In the genomic region with DNA sequence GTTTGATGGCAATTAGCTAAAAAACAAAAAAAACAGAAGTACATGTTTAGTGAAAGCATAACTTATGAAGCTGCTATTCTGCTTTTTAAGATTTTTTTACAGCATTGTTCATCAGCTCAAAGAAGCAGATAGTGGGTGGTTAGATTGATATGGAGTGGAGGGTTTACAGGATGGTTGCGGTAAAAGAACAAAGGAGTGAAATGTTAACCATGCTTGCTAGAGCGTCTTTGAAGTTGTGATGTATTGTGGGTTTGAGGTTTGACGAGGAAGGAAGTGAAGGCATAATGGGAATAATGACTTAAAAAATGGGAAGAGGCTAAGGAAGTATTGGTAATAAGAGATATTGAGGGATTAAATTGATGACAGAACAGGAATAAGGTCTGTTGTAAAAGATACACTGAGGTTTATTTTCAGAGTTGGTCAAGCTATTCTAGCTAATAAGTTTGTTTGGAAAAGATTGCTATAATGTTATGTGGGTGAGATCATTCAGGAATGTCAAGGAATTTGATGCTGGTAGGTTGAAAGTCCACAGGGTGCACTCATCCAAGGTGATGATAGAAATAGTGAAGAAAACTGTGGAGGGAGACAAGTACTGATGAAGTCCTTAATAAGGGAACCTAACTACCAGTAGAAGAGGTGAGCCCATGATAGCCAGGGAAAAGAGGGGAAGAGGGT, we compare ENCODE assay signal across 13 cellular contexts. TPM values are rescaled to one million over a fixed set of nuclear protein-coding genes. Genes with fewer than 3 reads are reported as not detected.
DNase-seq lines count a peak whose midpoint lies in the region; ATAC-seq, FAIRE-seq and TF ChIP-seq lines count a peak whose summit lies in the region.
"Had no signal": no experiment of that assay in that cellular context is flagged by ENCODE, and none has a peak within 500 bp of the region (broad histone marks: within the 10 kb centered on the region; RNA-seq: fewer than 3 reads in every experiment).

No MANE protein-coding gene starts in this region.

- TF ChIP-seq CTCF in HFFc6 (IDR thresholded peaks at IDR 0.05) (no peak), GM12878 (IDR thresholded peaks at IDR 0.05 in 2 of 3, conservative IDR thresholded peaks at IDR 0.05 in 1 of 3; ENCODE audit: control insufficient read depth in 2 of 3, extremely low read depth in 1 of 3, insufficient read depth in 1 of 3, low read depth in 3 of 3, low read length in 3 of 3) (no peak), nephron progenitor cell (IDR thresholded peaks at IDR 0.05) (no peak)

- H4K20me1 ChIP-seq in BLaER1 treated with 17β-estradiol and CSF1 and Interleukin-3, amounts not matched to agents 10 nM and 100 nM, result peaks cover 83 to 100% (median 94%) of the 10 kb centered on the region in 11 experiments
- no peaks in the 10 kb centered on the region for H4K20me1 ChIP-seq in GM12878 (ENCODE audit: control insufficient read depth, insufficient read depth)

- CTCF ChIA-PET in GM12878 (lab: Yijun Ruan, JAX), result interaction anchor here (0.6 to 1.5 kb wide), 6 partner anchors 10 to 195 kb away, joined by 3 to 8 read pairs (median 4); no protein-coding TSS in a partner anchor

- FAIRE-seq in GM12878 (lab: Jason Lieb, UNC), result no peak

- H3K4me3 Mint-ChIP-seq in HFFc6 (no peak overlapping the region), naive B cell (peak overlapping the region in 6 of 8 donors; percentile 3 to 73 (median 20)), nephron progenitor cell (no peak overlapping the region)

- no peak overlapping the region for H3K27ac ChIP-seq in BLaER1 treated with 17β-estradiol and CSF1 and Interleukin-3, amounts not matched to agents 10 nM and 100 nM
- no peak overlapping the region for H3K27ac ChIP-seq in GM12878 (ENCODE audit: control insufficient read depth, insufficient read depth)

- no TSS peak for BruUV-seq in GM12878 (replicated peaks; lab: Mats Ljungman, UMichigan)

- DNase-seq in HFFc6 (peak; percentile 22), GM12878 (ENCODE audit: low read depth, low spot score) (no peak), naive B cell (no peak), nephron progenitor cell (no peak), H7 (no peak)
- DNase-seq in activated CD4-positive, CD25-positive, alpha-beta regulatory T cell (lab: John Stamatoyannopoulos, UW), result no peak
- DNase-seq: cortex of kidney; DMS 273 treated with DMSO at 0.1 percent for 48 hours; head of caudate nucleus; stimulated activated CD4-positive, alpha-beta T cell treated with anti-CD3 and anti-CD28 coated beads, Interleukin-12 subunit alpha, Interleukin-12 subunit beta, amount 100 ng/mL, for 4 hours; stimulated activated naive CD4-positive, alpha-beta T cell treated with Interleukin-2 at 50 U/mL for 16 hours had no signal

- H3K4me3 ChIP-seq in BLaER1 treated with 17β-estradiol and CSF1 and Interleukin-3, amounts not matched to agents 10 nM and 100 nM, result no peak overlapping the region
- H3K4me3 ChIP-seq in GM12878 (no peak overlapping the region), H7 (ENCODE audit: insufficient read depth, low read depth, low read length) (no peak overlapping the region)

- no peak for TF ChIP-seq RAD21 in GM12878 (IDR thresholded peaks at IDR 0.05; ENCODE audit: insufficient read depth, low read depth, low read length)

- H3K9me3 ChIP-seq in BLaER1 treated with 17β-estradiol and CSF1 and Interleukin-3, amounts not matched to agents 10 nM and 100 nM (replicated peaks in 1 of 11), result peaks cover 0 to 12% (median 6%) of the 10 kb centered on the region in 11 experiments; a peak in 13 of 22 replicates
- H3K9me3 ChIP-seq in GM12878 (replicated peaks; ENCODE audit: control insufficient read depth, insufficient read depth, low read length), result peaks cover 11% of the 10 kb centered on the region

- H3K36me3 ChIP-seq in BLaER1 treated with 17β-estradiol and CSF1 and Interleukin-3, amounts not matched to agents 10 nM and 100 nM, result peaks cover 0 to 17% (median 4%) of the 10 kb centered on the region in 11 experiments; a peak in 10 of 22 replicates
- H3K36me3 ChIP-seq in GM12878 (ENCODE audit: control insufficient read depth in 2 of 2, insufficient read depth in 2 of 2, low read length in 1 of 2) (0 out of 4 replicates have a peak, but pooled peaks cover 0 to 3% of the 10 kb centered on the region in 2 experiments), H7 (replicated peaks; ENCODE audit: control insufficient read depth, insufficient read depth, low read length) (no peaks in the 10 kb centered on the region)

- no peak overlapping the region for H2AFZ ChIP-seq in GM12878 (ENCODE audit: control insufficient read depth, low read depth, low read length)

- no peak overlapping the region for H3K9ac ChIP-seq in BLaER1 treated with 17β-estradiol and CSF1 and Interleukin-3, amounts not matched to agents 10 nM and 100 nM
- H3K9ac ChIP-seq in GM12878 (ENCODE audit: control insufficient read depth, insufficient read depth, low read length), result no peak overlapping the region

- peak overlapping the region; percentile 0; the same call in 1 of the 2 replicates for H3K27ac Mint-ChIP-seq in HFFc6
- H3K27ac Mint-ChIP-seq in naive B cell, result peak overlapping the region in 5 of 6 donors; percentile 9 to 74 (median 21)
- no peak overlapping the region for H3K27ac Mint-ChIP-seq in nephron progenitor cell

- no peak for TF ChIP-seq EP300 in GM12878 (IDR thresholded peaks at IDR 0.05; ENCODE audit: borderline replicate concordance in 1 of 2, control insufficient read depth in 1 of 2, low read depth in 2 of 2, low read length in 2 of 2)

- 58% methylated on average over 3 of the region's 3 CpGs for WGBS in GM12878 (ENCODE audit: insufficient coverage, insufficient replicate concordance, low lambda C conversion rate, missing lambda C conversion rate)

- H3K27me3 Mint-ChIP-seq in HFFc6 (ENCODE audit: insufficient read depth) (no peaks in the 10 kb centered on the region), naive B cell (no peaks in the 10 kb centered on the region), nephron progenitor cell (ENCODE audit: low read depth, poor library complexity) (no peaks in the 10 kb centered on the region)

- peaks cover 81% of the 10 kb centered on the region for H3K79me2 ChIP-seq in GM12878 (ENCODE audit: control insufficient read depth, insufficient read depth, low read length)

- H3K9me3 Mint-ChIP-seq in HFFc6 (no peaks in the 10 kb centered on the region), naive B cell (peaks cover 0 to 12% (median 4%) of the 10 kb centered on the region in 7 donors), nephron progenitor cell (peaks cover 13% of the 10 kb centered on the region)

- intact Hi-C loops in GM12878 (cut with micrococcal nuclease; ENCODE audit: unreplicated experiment), result no loop called here

- H3K4me1 ChIP-seq in BLaER1 treated with 17β-estradiol and CSF1 and Interleukin-3, amounts not matched to agents 10 nM and 100 nM, result peaks cover 10 to 27% (median 17%) of the 10 kb centered on the region in 10 experiments
- H3K4me1 ChIP-seq in GM12878 (ENCODE audit: control insufficient read depth, insufficient read depth, low read length), result peaks cover 8% of the 10 kb centered on the region; the same call in 1 of the 2 replicates

- ATAC-seq in GM12878 (peak; percentile 26; the same call in 2 of the 3 replicates), naive B cell (ENCODE audit: low read depth in 2 of 2) (no peak), HG02759 (IDR thresholded peaks at IDR 0.05; ENCODE audit: unreplicated experiment) (no peak)

- H3K4me2 ChIP-seq in BLaER1 treated with 17β-estradiol and CSF1 and Interleukin-3, amounts not matched to agents 10 nM and 100 nM, result peak overlapping the region; percentile 3 to 62 (median 35); a peak in 20 of 22 replicates
- H3K4me2 ChIP-seq in GM12878 (ENCODE audit: control insufficient read depth, insufficient read depth), result no peak overlapping the region

- TF ChIP-seq POLR2A in GM12878 (IDR thresholded peaks at IDR 0.05; ENCODE audit: low read depth, low read length), result no peak

- H3K4me1 Mint-ChIP-seq in HFFc6 (ENCODE audit: low read depth) (peaks cover 31% of the 10 kb centered on the region), naive B cell (peaks cover 59 to 75% (median 71%) of the 10 kb centered on the region in 3 donors), nephron progenitor cell (peaks cover 18% of the 10 kb centered on the region)

- RAD21 ChIA-PET in GM12878 (lab: Charles Lee; ENCODE audit: unreplicated experiment), result interaction anchor here (1.8 to 2.0 kb wide), 2 partner anchors 11 to 20 kb away, joined by 7 to 24 read pairs; no protein-coding TSS in a partner anchor

- POLR2A ChIA-PET in GM12878 (lab: Charles Lee), result interaction anchor here (1.2 kb wide), 1 partner anchor 21 kb away, joined by 4 read pairs; no protein-coding TSS in a partner anchor

- peaks cover 0 to 10% (median 0%) of the 10 kb centered on the region in 11 experiments; a peak in 1 of 22 replicates for H3K27me3 ChIP-seq in BLaER1 treated with 17β-estradiol and CSF1 and Interleukin-3, amounts not matched to agents 10 nM and 100 nM
- H3K27me3 ChIP-seq in GM12878 (replicated peaks in 1 of 2; ENCODE audit: control insufficient read depth in 2 of 2, insufficient read depth in 2 of 2, low read length in 1 of 2) (no peaks in the 10 kb centered on the region), H7 (ENCODE audit: control insufficient read depth, insufficient read depth, low read length) (no peaks in the 10 kb centered on the region)

- no peaks in the 10 kb centered on the region for H3K36me3 Mint-ChIP-seq in HFFc6 (ENCODE audit: low read depth)
- H3K36me3 Mint-ChIP-seq in naive B cell, result peaks cover 10 to 22% of the 10 kb centered on the region in 2 donors
- H3K36me3 Mint-ChIP-seq in nephron progenitor cell (ENCODE audit: low read depth), result peaks cover 21% of the 10 kb centered on the region

- SMC1A ChIA-PET in GM12878 (lab: Charles Lee; ENCODE audit: uncharacterized antibody, unreplicated experiment), result interaction anchor here (0.8 to 1.9 kb wide), 6 partner anchors 10 to 159 kb away, joined by 3 to 12 read pairs (median 5); no protein-coding TSS in a partner anchor

- in situ Hi-C loops in GM12878 (cut with MboI), result no loop called here

RNA-seq across cellular contexts. Expression of a gene that starts 14.6 kb away (rescaled TPM):
- total RNA-seq in HFFc6 (2021; fragmentation: NEBNext Ultra II Directional; extraction: Animal tissue kit (Norgen Biotek cat#: 25700)), result 10 to 100 TPM in 4 of 6 experiments, 1 to 10 TPM in 2; 9.5 to 13.6 (median 12.3) TPM
- total RNA-seq in GM12878 (2013; cell fraction: nucleolus; rRNA removed), result 91.8 and 92.8 TPM in 2 replicates
- total RNA-seq in GM12878 (2014; rRNA removed), result 13.1 and 16.6 TPM in 2 replicates
- total RNA-seq in GM12878 (2014; rRNA removed; fragmentation: Illumina TruSeq; extraction: Trizol), result 14.1 and 14.4 TPM in 2 replicates
- 20.3 and 22.6 TPM in 2 replicates for total RNA-seq in GM12878 (2021)
- 6.7 TPM for polyA plus RNA-seq in GM12878 (2011; ENCODE audit: low read depth)
- polyA plus RNA-seq in GM12878 (2011; rRNA removed), result 25.0 and 41.0 TPM in 2 replicates
- polyA plus RNA-seq in GM12878 (2011; cell fraction: cytosol; rRNA removed), result 9.4 and 12.4 TPM in 2 replicates
- polyA plus RNA-seq in GM12878 (2011; cell fraction: nucleus; rRNA removed), result 16.7 and 21.1 TPM in 2 replicates
- 10.6 and 15.1 TPM in 2 replicates for polyA plus RNA-seq in GM12878 (2012)
- 16.3 and 21.9 TPM in 2 replicates for polyA plus RNA-seq in GM12878 (2014; fragmentation: Illumina TruSeq; extraction: Trizol)
- 1 to 10 TPM; 4.2 to 4.4 TPM for polyA plus RNA-seq in GM12878 (2014; fragmentation: Nextera tagmentation; extraction: Ambion mirVana)
- polyA plus RNA-seq in GM12878 (2014; rRNA removed), result 9.9 and 12.0 TPM in 2 replicates
- 1 to 10 TPM; 4.0 TPM for polyA plus RNA-seq in GM12878 (2016; fragmentation: Nextera tagmentation; extraction: Ambion mirVana)
- 21.1 and 32.6 TPM in 2 replicates for polyA minus RNA-seq in GM12878 (2011; rRNA and poly(A)+ RNA removed)
- polyA minus RNA-seq in GM12878 (2011; cell fraction: cytosol; rRNA and poly(A)+ RNA removed), result 8.1 and 8.2 TPM in 2 replicates
- polyA minus RNA-seq in GM12878 (2011; cell fraction: nucleus; rRNA and poly(A)+ RNA removed), result 22.6 and 33.5 TPM in 2 replicates
- polyA plus RNA-seq in naive B cell (ENCODE audit: low read depth in 6 of 6), result 10 to 100 TPM in 1 of 6 donors, 1 to 10 TPM in 5; 7.1 to 10.8 (median 7.9) TPM
- 5.1 and 7.8 TPM in 2 replicates for total RNA-seq in H7 (2014; rRNA removed; shearing (Covaris generic))

Comparison
In these comparisons a context has a peak if more than half of its experiments do, and no peak if none do; other contexts are left out.
1. H3K4me3 Mint-ChIP-seq: peak in naive B cell (6 of 8); none in HFFc6 (single experiment) and nephron progenitor cell (single experiment).